ENCODE assay signal across 1 cellular context in the genomic region with DNA sequence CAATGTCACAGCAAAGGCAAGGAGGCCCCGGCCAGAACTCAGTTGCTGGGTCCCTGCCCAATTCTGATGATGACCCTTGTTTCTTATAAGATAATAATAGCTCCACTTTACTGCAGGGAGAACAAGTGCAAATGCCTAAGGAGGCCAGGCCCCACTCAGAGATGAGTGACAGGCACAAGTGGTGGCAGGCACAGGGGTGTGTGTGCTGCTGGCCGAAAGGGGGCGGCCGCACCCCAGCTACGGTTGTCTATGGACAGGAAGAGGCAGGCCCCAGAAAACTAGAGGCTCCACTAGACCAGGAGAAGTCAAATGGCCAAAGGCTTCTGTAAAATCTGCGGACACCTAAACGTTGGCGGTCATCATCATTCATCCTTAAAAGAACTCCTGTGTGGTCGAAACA.
TF ChIP-seq lines count a peak whose summit lies in the region.

No MANE protein-coding gene starts in this region.

TF ChIP-seq in H1, 55 proteins besides CTCF, POLR2A, EP300 and RAD21:
- TF ChIP-seq CBX8 (IDR thresholded peaks at IDR 0.05; ENCODE audit: borderline replicate concordance, low read depth, low read length) (no peak), KDM5A (IDR thresholded peaks at IDR 0.05; ENCODE audit: low read length) (no peak), CHD1 (IDR thresholded peaks at IDR 0.05; ENCODE audit: low read depth, low read length) (no peak), KDM4A (IDR thresholded peaks at IDR 0.05; ENCODE audit: low read depth, low read length, severe bottlenecking) (no peak), TAF1 (IDR thresholded peaks at IDR 0.05; ENCODE audit: low read depth, low read length) (no peak), SAP30 (IDR thresholded peaks at IDR 0.05; ENCODE audit: insufficient read depth, insufficient replicate concordance, low read length) (no peak), GABPA (IDR thresholded peaks at IDR 0.05; ENCODE audit: borderline replicate concordance, insufficient read depth, low read length) (no peak)
